8 cellular contexts compared by ENCODE assay signal in genomic region chr11:107859459-107860239, GRCh38. TPM values are rescaled to one million over a fixed set of nuclear protein-coding genes. Genes with fewer than 3 reads are reported as not detected.
DNase-seq lines count a peak whose midpoint lies in the region; ATAC-seq, FAIRE-seq and TF ChIP-seq lines count a peak whose summit lies in the region.

No MANE protein-coding gene starts in this region.

- H3K27ac Mint-ChIP-seq in T-helper 2 cell treated with Interferon-gamma antibody and Interleukin-4, amounts not matched to agents 5 μg/mL and 100 μg/mL, for 36 hours = peak overlapping the region; percentile 71
- H3K27ac Mint-ChIP-seq in stimulated activated naive CD8-positive, alpha-beta T cell treated with anti-CD3 and anti-CD28 coated beads, Interleukin-15, amount 100 ng/mL, for 72 hours = peak overlapping the region; percentile 91 to 98

- H3K79me2 ChIP-seq in MM.1S (ENCODE audit: low read length) = peaks cover 38% of the 10 kb centered on the region

- H3K4me1 ChIP-seq in A549 (peaks cover 9% of the 10 kb centered on the region; the same call in 2 of the 3 replicates), MM.1S (ENCODE audit: low read length) (peaks cover 9% of the 10 kb centered on the region; the same call in 1 of the 2 replicates), lung (ENCODE audit: control insufficient read depth in 2 of 2, insufficient read depth in 2 of 2, low read length in 2 of 2) (peaks cover 0 to 3% of the 10 kb centered on the region in 2 donors)

- peak; percentile 36 to 41 for DNase-seq in A549 (ENCODE audit: low read depth in 1 of 2, low spot score in 1 of 2)
- no peak for DNase-seq in GM18507 (ENCODE audit: extremely low spot score, insufficient read length, low read depth)
- DNase-seq in MM.1S = peak; percentile 80
- peak; percentile 7 for DNase-seq in T-helper 2 cell treated with Interferon-gamma antibody and Interleukin-4, amounts not matched to agents 5 μg/mL and 100 μg/mL, for 36 hours (ENCODE audit: low spot score)
- DNase-seq in choroid plexus epithelial cell (ENCODE audit: low read depth) = no peak
- DNase-seq in lung (ENCODE audit: low spot score) = no peak
- DNase-seq in stimulated activated naive CD8-positive, alpha-beta T cell treated with anti-CD3 and anti-CD28 coated beads, Interleukin-15, amount 100 ng/mL, for 72 hours = peak; percentile 28 to 30

- H3K4me3 ChIP-seq in A549 (peak overlapping the region; percentile 82), MM.1S (ENCODE audit: low read length) (peak overlapping the region; percentile 95), choroid plexus epithelial cell (ENCODE audit: low read depth, low read length) (peak overlapping the region; percentile 81), lung (peak overlapping the region; percentile 26)

- H3K9ac ChIP-seq in MM.1S (ENCODE audit: low read length) = peak overlapping the region; percentile 73

- CTCF ChIA-PET in A549 (lab: Yijun Ruan, JAX) = interaction anchor here (0.6 to 1.1 kb wide), 5 partner anchors 9 to 162 kb away, joined by 3 to 6 read pairs (median 4); no protein-coding TSS in a partner anchor

- no peaks in the 10 kb centered on the region for H3K36me3 Mint-ChIP-seq in T-helper 2 cell treated with Interferon-gamma antibody and Interleukin-4, amounts not matched to agents 5 μg/mL and 100 μg/mL, for 36 hours (ENCODE audit: low read depth)

- POLR2A ChIA-PET in A549 (lab: Yijun Ruan, JAX) = interaction anchor here (2.2 kb wide), 1 partner anchor 19 kb away, joined by 13 read pairs; no protein-coding TSS in a partner anchor

- 6% methylated on average over 25 of the region's 31 CpGs for WGBS in A549 (ENCODE audit: missing lambda C conversion rate)
- 2% methylated on average over 30 to 31 of the region's 31 CpGs for WGBS in lung, 2 donors

- peak overlapping the region; percentile 92 for H3K4me3 Mint-ChIP-seq in T-helper 2 cell treated with Interferon-gamma antibody and Interleukin-4, amounts not matched to agents 5 μg/mL and 100 μg/mL, for 36 hours
- peak overlapping the region; percentile 97 to 98 for H3K4me3 Mint-ChIP-seq in stimulated activated naive CD8-positive, alpha-beta T cell treated with anti-CD3 and anti-CD28 coated beads, Interleukin-15, amount 100 ng/mL, for 72 hours

- ATAC-seq in A549 = peak; percentile 44 to 67; a peak in 5 of 6 replicates
- no peak for ATAC-seq in lung (ENCODE audit: insufficient read depth, low FRiP score)
- ATAC-seq in stimulated activated naive CD8-positive, alpha-beta T cell treated with anti-CD3 and anti-CD28 coated beads, Interleukin-15, amount 100 ng/mL, for 72 hours = no peak
- ATAC-seq in HG03045 (IDR thresholded peaks at IDR 0.05; ENCODE audit: unreplicated experiment) = no peak

- H3K9me3 Mint-ChIP-seq in T-helper 2 cell treated with Interferon-gamma antibody and Interleukin-4, amounts not matched to agents 5 μg/mL and 100 μg/mL, for 36 hours = no peaks in the 10 kb centered on the region
- H3K9me3 Mint-ChIP-seq in stimulated activated naive CD8-positive, alpha-beta T cell treated with anti-CD3 and anti-CD28 coated beads, Interleukin-15, amount 100 ng/mL, for 72 hours = no peaks in the 10 kb centered on the region

- no peaks in the 10 kb centered on the region for H3K9me2 ChIP-seq in MM.1S (replicated peaks; ENCODE audit: insufficient read depth, low read length)

- peak overlapping the region; percentile 91 to 95 for H3K27ac ChIP-seq in A549
- H3K27ac ChIP-seq in MM.1S (ENCODE audit: low read length) = peak overlapping the region; percentile 81
- H3K27ac ChIP-seq in lung (ENCODE audit: low read depth in 1 of 2, low read length in 1 of 2) = no peak overlapping the region

- H3K36me3 ChIP-seq in MM.1S (replicated peaks; ENCODE audit: insufficient read depth, low read length) (no peaks in the 10 kb centered on the region), lung (ENCODE audit: control insufficient read depth in 2 of 2, insufficient read depth in 2 of 2, low read length in 2 of 2) (no peaks in the 10 kb centered on the region)

- no peak for TF ChIP-seq RAD21 in A549 (conservative IDR thresholded peaks at IDR 0.05 in 1 of 2, IDR thresholded peaks at IDR 0.05 in 1 of 2)

- peaks cover 9% of the 10 kb centered on the region for H3K27me3 Mint-ChIP-seq in T-helper 2 cell treated with Interferon-gamma antibody and Interleukin-4, amounts not matched to agents 5 μg/mL and 100 μg/mL, for 36 hours (ENCODE audit: low read depth)
- H3K27me3 Mint-ChIP-seq in stimulated activated naive CD8-positive, alpha-beta T cell treated with anti-CD3 and anti-CD28 coated beads, Interleukin-15, amount 100 ng/mL, for 72 hours = peaks cover 10% of the 10 kb centered on the region

- TF ChIP-seq POLR2A in A549 (IDR thresholded peaks at IDR 0.05; ENCODE audit: low read length) = no peak

- TF ChIP-seq CTCF in A549 (IDR thresholded peaks at IDR 0.05) (no peak), MM.1S (IDR thresholded peaks at IDR 0.05; ENCODE audit: low read length) (no peak), choroid plexus epithelial cell (conservative IDR thresholded peaks at IDR 0.05; ENCODE audit: low read depth, low read length) (no peak), lung (IDR thresholded peaks at IDR 0.05; ENCODE audit: control extremely low read depth, extremely low read depth) (no peak)

- peaks cover 18% of the 10 kb centered on the region for H3F3A ChIP-seq in MM.1S (ENCODE audit: insufficient read depth, low read length)

- TF ChIP-seq EP300 in A549 (IDR thresholded peaks at IDR 0.05) = no peak

- no peaks in the 10 kb centered on the region for H4K20me1 ChIP-seq in MM.1S (ENCODE audit: insufficient read depth, low read length)

- no peak for FAIRE-seq in A549 (lab: Jason Lieb, UNC)
- peak; percentile 29 for FAIRE-seq in GM18507 (lab: Jason Lieb, UNC)

- H2AFZ ChIP-seq in MM.1S (ENCODE audit: low read length) = peak overlapping the region; percentile 86

- H3K9me3 ChIP-seq in A549 (no peaks in the 10 kb centered on the region), MM.1S (replicated peaks; ENCODE audit: insufficient read depth, low read length) (no peaks in the 10 kb centered on the region), lung (ENCODE audit: control insufficient read depth in 2 of 2, insufficient read depth in 1 of 2, low read length in 1 of 2) (no peaks in the 10 kb centered on the region)

- H3K4me2 ChIP-seq in A549 = peak overlapping the region; percentile 85
- peak overlapping the region; percentile 75 for H3K4me2 ChIP-seq in MM.1S (ENCODE audit: low read depth, low read length)

- H3K4me1 Mint-ChIP-seq in T-helper 2 cell treated with Interferon-gamma antibody and Interleukin-4, amounts not matched to agents 5 μg/mL and 100 μg/mL, for 36 hours (ENCODE audit: low read depth) = peaks cover 19% of the 10 kb centered on the region
- peaks cover 29% of the 10 kb centered on the region for H3K4me1 Mint-ChIP-seq in stimulated activated naive CD8-positive, alpha-beta T cell treated with anti-CD3 and anti-CD28 coated beads, Interleukin-15, amount 100 ng/mL, for 72 hours

- H3K27me3 ChIP-seq in MM.1S (replicated peaks; ENCODE audit: insufficient read depth, low read length) (no peaks in the 10 kb centered on the region), lung (ENCODE audit: control insufficient read depth, insufficient read depth) (no peaks in the 10 kb centered on the region)

TF ChIP-seq in A549, 52 proteins besides CTCF, POLR2A, EP300 and RAD21:
- peak; percentile 15; the same call in 1 of the 2 replicates for TF ChIP-seq MAX (IDR thresholded peaks at IDR 0.05)
- TF ChIP-seq HDAC2 (IDR thresholded peaks at IDR 0.05) = no peak

RNA-seq across cellular contexts. Expression of gene SLC35F2, which starts 1.1 kb away (rescaled TPM):
- polyA plus RNA-seq in A549 (2011; rRNA removed) (27.0 and 30.0 TPM in 2 replicates), A549 (2017; fragmentation: RNase III; extraction: RNeasy Plus Mini Kit Qiagen cat#74134 plus additional on column Dnase treatment) (32.4 to 33.6 TPM (median 32.8 TPM) in 3 replicates), lung (1 to 10 TPM; 5.1 to 5.5 TPM)
- polyA plus RNA-seq in A549 (2012; cell fraction: cytosol; rRNA removed) = 12.6 and 15.7 TPM in 2 replicates
- polyA plus RNA-seq in A549 (2012; cell fraction: nucleus; rRNA removed) = 7.3 and 11.4 TPM in 2 replicates
- polyA minus RNA-seq in A549 (2011; rRNA and poly(A)+ RNA removed) = 31.9 and 34.6 TPM in 2 replicates
- 10 to 100 TPM in 1 of 2 donors, 1 to 10 TPM in 1; 6.0 to 15.7 TPM for total RNA-seq in lung

Comparison
In these comparisons a context has a peak if more than half of its experiments do, and no peak if none do; other contexts are left out.
1. ATAC-seq: peak in A549 (2 of 2); none in lung (single experiment), stimulated activated naive CD8-positive, alpha-beta T cell treated with anti-CD3 and anti-CD28 coated beads, Interleukin-15, amount 100 ng/mL, for 72 hours (single experiment) and HG03045 (single experiment).
2. DNase-seq: peak in A549 (2 of 2), MM.1S (single experiment), T-helper 2 cell treated with Interferon-gamma antibody and Interleukin-4, amounts not matched to agents 5 μg/mL and 100 μg/mL, for 36 hours (single experiment) and stimulated activated naive CD8-positive, alpha-beta T cell treated with anti-CD3 and anti-CD28 coated beads, Interleukin-15, amount 100 ng/mL, for 72 hours (2 of 2); none in GM18507 (single experiment), choroid plexus epithelial cell (single experiment) and lung (single experiment).
3. H3K27ac ChIP-seq: peak in A549 (2 of 2) and MM.1S (single experiment); none in lung (0 of 2).
4. H3K4me3 ChIP-seq: peak in every context shown above with its lines; median percentile 95 in MM.1S; 82 in A549; 81 in choroid plexus epithelial cell; 26 in lung.